ENCODE assay signal across 1 cellular context in the genomic region with DNA sequence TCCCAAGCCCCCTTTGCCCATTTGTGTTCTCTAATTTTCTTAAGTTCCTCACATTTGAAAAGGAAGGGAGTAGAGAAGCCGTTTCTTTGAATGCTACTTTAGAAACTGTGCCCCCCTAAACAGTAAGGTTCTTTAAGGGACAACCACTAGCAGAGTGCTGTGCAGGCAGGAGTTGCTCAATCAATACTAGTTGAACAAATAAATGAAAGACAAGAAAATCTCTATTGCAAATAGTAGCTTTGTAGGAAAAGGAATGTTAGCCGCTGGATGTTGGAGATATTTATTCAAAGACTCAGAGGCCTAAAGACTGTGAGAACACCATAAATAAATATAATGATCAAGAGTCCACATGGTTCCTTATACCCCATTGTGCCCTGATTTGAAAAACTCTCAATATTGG.
A peak's percentile ranks its signal among the peaks of the same experiment; 100 is the strongest.
TF ChIP-seq lines count a peak whose summit lies in the region.

No MANE protein-coding gene starts in this region.

TF ChIP-seq in HepG2, 621 proteins besides CTCF, POLR2A, EP300 and RAD21 (continued from another document and continues in another):
- TF ChIP-seq, protein P1, sequence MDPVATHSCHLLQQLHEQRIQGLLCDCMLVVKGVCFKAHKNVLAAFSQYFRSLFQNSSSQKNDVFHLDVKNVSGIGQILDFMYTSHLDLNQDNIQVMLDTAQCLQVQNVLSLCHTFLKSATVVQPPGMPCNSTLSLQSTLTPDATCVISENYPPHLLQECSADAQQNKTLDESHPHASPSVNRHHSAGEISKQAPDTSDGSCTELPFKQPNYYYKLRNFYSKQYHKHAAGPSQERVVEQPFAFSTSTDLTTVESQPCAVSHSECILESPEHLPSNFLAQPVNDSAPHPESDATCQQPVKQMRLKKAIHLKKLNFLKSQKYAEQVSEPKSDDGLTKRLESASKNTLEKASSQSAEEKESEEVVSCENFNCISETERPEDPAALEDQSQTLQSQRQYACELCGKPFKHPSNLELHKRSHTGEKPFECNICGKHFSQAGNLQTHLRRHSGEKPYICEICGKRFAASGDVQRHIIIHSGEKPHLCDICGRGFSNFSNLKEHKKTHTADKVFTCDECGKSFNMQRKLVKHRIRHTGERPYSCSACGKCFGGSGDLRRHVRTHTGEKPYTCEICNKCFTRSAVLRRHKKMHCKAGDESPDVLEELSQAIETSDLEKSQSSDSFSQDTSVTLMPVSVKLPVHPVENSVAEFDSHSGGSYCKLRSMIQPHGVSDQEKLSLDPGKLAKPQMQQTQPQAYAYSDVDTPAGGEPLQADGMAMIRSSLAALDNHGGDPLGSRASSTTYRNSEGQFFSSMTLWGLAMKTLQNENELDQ (CRISPR knock-in tag; IDR thresholded peaks at IDR 0.05; ENCODE audit: borderline replicate concordance) = no peak
- TF ChIP-seq ZNF207 (IDR thresholded peaks at IDR 0.05; ENCODE audit: borderline replicate concordance) (no peak), AHR (CRISPR knock-in tag; IDR thresholded peaks at IDR 0.05) (no peak), ZKSCAN8 (CRISPR knock-in tag; IDR thresholded peaks at IDR 0.05; ENCODE audit: borderline replicate concordance) (0 out of 2 replicates have a peak, but pooled peaks have one; percentile 22), ASH2L (IDR thresholded peaks at IDR 0.05; ENCODE audit: insufficient read length, low read depth, low read length) (peak; percentile 64), MAFF (IDR thresholded peaks at IDR 0.05; ENCODE audit: low read depth, low read length) (no peak), ZNF678 (CRISPR knock-in tag; IDR thresholded peaks at IDR 0.05) (no peak), MTF2 (CRISPR knock-in tag; IDR thresholded peaks at IDR 0.05; ENCODE audit: borderline replicate concordance) (no peak), HDAC2 (CRISPR knock-in tag; IDR thresholded peaks at IDR 0.05) (peak; percentile 53), KDM4B (CRISPR knock-in tag; IDR thresholded peaks at IDR 0.05) (no peak), ETV6 (CRISPR knock-in tag; conservative IDR thresholded peaks at IDR 0.05) (no peak), ZNF367 (CRISPR knock-in tag; IDR thresholded peaks at IDR 0.05; ENCODE audit: borderline replicate concordance) (no peak), FOXP4 (CRISPR knock-in tag; IDR thresholded peaks at IDR 0.05) (peak; percentile 64; the same call in 1 of the 2 replicates), SYNCRIP (IDR thresholded peaks at IDR 0.05; ENCODE audit: insufficient read depth, low read depth, low read length) (no peak), TGIF2 (CRISPR knock-in tag; IDR thresholded peaks at IDR 0.05) (no peak), KDM5B (CRISPR knock-in tag; IDR thresholded peaks at IDR 0.05; ENCODE audit: borderline replicate concordance) (no peak), RXRA (CRISPR knock-in tag; IDR thresholded peaks at IDR 0.05) (no peak), ZNF550 (CRISPR knock-in tag; IDR thresholded peaks at IDR 0.05; ENCODE audit: borderline replicate concordance) (no peak), ZBED4 (CRISPR knock-in tag; IDR thresholded peaks at IDR 0.05; ENCODE audit: borderline replicate concordance) (no peak), ZNF431 (CRISPR knock-in tag; IDR thresholded peaks at IDR 0.05; ENCODE audit: borderline replicate concordance, low read depth) (no peak), POLR2G (IDR thresholded peaks at IDR 0.05; ENCODE audit: low read depth, low read length) (no peak), ZBTB7A (CRISPR knock-in tag; IDR thresholded peaks at IDR 0.05) (no peak), HDAC1 (CRISPR knock-in tag; IDR thresholded peaks at IDR 0.05) (peak; percentile 29; the same call in 1 of the 2 replicates), ZFP1 (CRISPR knock-in tag; IDR thresholded peaks at IDR 0.05) (no peak), ZNF224 (CRISPR knock-in tag; IDR thresholded peaks at IDR 0.05) (no peak), ZNF274 (CRISPR knock-in tag; IDR thresholded peaks at IDR 0.05) (no peak), SP5 (CRISPR knock-in tag; IDR thresholded peaks at IDR 0.05; ENCODE audit: borderline replicate concordance, low read depth) (no peak), ATF7-NPFF (CRISPR knock-in tag; IDR thresholded peaks at IDR 0.05; ENCODE audit: low read depth) (no peak), PHF8 (CRISPR knock-in tag; IDR thresholded peaks at IDR 0.05) (no peak), NR2F2 (IDR thresholded peaks at IDR 0.05; ENCODE audit: borderline replicate concordance, low read depth) (peak; percentile 29; the same call in 1 of the 2 replicates), EED (CRISPR knock-in tag; IDR thresholded peaks at IDR 0.05) (no peak), ZNF552 (CRISPR knock-in tag; IDR thresholded peaks at IDR 0.05; ENCODE audit: borderline replicate concordance) (no peak)
- TF ChIP-seq, protein P2, sequence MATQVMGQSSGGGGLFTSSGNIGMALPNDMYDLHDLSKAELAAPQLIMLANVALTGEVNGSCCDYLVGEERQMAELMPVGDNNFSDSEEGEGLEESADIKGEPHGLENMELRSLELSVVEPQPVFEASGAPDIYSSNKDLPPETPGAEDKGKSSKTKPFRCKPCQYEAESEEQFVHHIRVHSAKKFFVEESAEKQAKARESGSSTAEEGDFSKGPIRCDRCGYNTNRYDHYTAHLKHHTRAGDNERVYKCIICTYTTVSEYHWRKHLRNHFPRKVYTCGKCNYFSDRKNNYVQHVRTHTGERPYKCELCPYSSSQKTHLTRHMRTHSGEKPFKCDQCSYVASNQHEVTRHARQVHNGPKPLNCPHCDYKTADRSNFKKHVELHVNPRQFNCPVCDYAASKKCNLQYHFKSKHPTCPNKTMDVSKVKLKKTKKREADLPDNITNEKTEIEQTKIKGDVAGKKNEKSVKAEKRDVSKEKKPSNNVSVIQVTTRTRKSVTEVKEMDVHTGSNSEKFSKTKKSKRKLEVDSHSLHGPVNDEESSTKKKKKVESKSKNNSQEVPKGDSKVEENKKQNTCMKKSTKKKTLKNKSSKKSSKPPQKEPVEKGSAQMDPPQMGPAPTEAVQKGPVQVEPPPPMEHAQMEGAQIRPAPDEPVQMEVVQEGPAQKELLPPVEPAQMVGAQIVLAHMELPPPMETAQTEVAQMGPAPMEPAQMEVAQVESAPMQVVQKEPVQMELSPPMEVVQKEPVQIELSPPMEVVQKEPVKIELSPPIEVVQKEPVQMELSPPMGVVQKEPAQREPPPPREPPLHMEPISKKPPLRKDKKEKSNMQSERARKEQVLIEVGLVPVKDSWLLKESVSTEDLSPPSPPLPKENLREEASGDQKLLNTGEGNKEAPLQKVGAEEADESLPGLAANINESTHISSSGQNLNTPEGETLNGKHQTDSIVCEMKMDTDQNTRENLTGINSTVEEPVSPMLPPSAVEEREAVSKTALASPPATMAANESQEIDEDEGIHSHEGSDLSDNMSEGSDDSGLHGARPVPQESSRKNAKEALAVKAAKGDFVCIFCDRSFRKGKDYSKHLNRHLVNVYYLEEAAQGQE (IDR thresholded peaks at IDR 0.05; ENCODE audit: borderline replicate concordance in 1 of 2, low read depth in 1 of 2, low read length in 2 of 2) = no peak
- TF ChIP-seq, protein P3, sequence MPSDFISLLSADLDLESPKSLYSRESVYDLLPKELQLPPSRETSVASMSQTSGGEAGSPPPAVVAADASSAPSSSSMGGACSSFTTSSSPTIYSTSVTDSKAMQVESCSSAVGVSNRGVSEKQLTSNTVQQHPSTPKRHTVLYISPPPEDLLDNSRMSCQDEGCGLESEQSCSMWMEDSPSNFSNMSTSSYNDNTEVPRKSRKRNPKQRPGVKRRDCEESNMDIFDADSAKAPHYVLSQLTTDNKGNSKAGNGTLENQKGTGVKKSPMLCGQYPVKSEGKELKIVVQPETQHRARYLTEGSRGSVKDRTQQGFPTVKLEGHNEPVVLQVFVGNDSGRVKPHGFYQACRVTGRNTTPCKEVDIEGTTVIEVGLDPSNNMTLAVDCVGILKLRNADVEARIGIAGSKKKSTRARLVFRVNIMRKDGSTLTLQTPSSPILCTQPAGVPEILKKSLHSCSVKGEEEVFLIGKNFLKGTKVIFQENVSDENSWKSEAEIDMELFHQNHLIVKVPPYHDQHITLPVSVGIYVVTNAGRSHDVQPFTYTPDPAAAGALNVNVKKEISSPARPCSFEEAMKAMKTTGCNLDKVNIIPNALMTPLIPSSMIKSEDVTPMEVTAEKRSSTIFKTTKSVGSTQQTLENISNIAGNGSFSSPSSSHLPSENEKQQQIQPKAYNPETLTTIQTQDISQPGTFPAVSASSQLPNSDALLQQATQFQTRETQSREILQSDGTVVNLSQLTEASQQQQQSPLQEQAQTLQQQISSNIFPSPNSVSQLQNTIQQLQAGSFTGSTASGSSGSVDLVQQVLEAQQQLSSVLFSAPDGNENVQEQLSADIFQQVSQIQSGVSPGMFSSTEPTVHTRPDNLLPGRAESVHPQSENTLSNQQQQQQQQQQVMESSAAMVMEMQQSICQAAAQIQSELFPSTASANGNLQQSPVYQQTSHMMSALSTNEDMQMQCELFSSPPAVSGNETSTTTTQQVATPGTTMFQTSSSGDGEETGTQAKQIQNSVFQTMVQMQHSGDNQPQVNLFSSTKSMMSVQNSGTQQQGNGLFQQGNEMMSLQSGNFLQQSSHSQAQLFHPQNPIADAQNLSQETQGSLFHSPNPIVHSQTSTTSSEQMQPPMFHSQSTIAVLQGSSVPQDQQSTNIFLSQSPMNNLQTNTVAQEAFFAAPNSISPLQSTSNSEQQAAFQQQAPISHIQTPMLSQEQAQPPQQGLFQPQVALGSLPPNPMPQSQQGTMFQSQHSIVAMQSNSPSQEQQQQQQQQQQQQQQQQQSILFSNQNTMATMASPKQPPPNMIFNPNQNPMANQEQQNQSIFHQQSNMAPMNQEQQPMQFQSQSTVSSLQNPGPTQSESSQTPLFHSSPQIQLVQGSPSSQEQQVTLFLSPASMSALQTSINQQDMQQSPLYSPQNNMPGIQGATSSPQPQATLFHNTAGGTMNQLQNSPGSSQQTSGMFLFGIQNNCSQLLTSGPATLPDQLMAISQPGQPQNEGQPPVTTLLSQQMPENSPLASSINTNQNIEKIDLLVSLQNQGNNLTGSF (CRISPR knock-in tag; IDR thresholded peaks at IDR 0.05) = no peak
- TF ChIP-seq, protein P4, sequence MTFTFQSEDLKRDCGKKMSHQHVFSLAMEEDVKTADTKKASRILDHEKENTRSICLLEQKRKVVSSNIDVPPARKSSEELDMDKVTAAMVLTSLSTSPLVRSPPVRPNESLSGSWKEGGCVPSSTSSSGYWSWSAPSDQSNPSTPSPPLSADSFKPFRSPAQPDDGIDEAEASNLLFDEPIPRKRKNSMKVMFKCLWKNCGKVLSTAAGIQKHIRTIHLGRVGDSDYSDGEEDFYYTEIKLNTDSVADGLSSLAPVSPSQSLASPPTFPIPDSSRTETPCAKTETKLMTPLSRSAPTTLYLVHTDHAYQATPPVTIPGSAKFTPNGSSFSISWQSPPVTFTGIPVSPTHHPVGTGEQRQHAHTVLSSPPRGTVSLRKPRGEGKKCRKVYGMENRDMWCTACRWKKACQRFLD (CRISPR knock-in tag; IDR thresholded peaks at IDR 0.05; ENCODE audit: borderline replicate concordance) = no peak
- TF ChIP-seq, protein P5, sequence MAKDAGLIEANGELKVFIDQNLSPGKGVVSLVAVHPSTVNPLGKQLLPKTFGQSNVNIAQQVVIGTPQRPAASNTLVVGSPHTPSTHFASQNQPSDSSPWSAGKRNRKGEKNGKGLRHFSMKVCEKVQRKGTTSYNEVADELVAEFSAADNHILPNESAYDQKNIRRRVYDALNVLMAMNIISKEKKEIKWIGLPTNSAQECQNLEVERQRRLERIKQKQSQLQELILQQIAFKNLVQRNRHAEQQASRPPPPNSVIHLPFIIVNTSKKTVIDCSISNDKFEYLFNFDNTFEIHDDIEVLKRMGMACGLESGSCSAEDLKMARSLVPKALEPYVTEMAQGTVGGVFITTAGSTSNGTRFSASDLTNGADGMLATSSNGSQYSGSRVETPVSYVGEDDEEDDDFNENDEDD (CRISPR knock-in tag; IDR thresholded peaks at IDR 0.05; ENCODE audit: borderline replicate concordance) = no peak
- TF ChIP-seq, protein P6, sequence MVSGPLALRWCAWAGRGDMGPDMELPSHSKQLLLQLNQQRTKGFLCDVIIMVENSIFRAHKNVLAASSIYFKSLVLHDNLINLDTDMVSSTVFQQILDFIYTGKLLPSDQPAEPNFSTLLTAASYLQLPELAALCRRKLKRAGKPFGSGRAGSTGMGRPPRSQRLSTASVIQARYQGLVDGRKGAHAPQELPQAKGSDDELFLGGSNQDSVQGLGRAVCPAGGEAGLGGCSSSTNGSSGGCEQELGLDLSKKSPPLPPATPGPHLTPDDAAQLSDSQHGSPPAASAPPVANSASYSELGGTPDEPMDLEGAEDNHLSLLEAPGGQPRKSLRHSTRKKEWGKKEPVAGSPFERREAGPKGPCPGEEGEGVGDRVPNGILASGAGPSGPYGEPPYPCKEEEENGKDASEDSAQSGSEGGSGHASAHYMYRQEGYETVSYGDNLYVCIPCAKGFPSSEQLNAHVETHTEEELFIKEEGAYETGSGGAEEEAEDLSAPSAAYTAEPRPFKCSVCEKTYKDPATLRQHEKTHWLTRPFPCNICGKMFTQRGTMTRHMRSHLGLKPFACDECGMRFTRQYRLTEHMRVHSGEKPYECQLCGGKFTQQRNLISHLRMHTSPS (CRISPR knock-in tag; IDR thresholded peaks at IDR 0.05; ENCODE audit: low read depth) = no peak
